Comparison of ENCODE assay signal across 17 cellular contexts in the genomic region with DNA sequence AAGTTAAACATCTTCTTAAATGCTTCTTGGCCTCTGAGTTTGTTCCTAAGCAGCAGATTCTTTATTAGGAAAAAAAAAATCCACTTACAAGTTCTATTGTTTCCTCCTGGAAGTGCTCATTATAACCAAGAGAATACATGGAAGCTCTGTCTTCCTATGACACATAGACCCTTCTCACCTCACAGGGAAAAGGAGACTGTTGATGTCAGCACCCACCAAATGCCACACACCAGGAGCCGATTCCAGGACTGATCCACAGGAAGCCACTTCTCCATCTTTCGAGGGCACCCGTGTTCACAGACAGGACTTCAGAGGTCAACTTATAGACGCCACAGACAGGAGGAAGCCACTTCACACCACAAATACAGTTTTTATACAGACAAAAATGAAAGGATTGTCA. TPM values are rescaled to one million over a fixed set of nuclear protein-coding genes. Genes with fewer than 3 reads are reported as not detected.
DNase-seq lines count a peak whose midpoint lies in the region; ATAC-seq and TF ChIP-seq lines count a peak whose summit lies in the region.
"Had no signal": no experiment of that assay in that cellular context is flagged by ENCODE, and none has a peak within 500 bp of the region (broad histone marks: within the 10 kb centered on the region; RNA-seq: fewer than 3 reads in every experiment).

No MANE protein-coding gene starts in this region.

- H2AFZ ChIP-seq in osteoblast (ENCODE audit: low read length) = no peak overlapping the region

- H3K4me1 ChIP-seq in BLaER1 (peaks cover 54% of the 10 kb centered on the region), osteoblast (ENCODE audit: insufficient read depth, low read length) (peaks cover 29% of the 10 kb centered on the region)

- peaks cover 4% of the 10 kb centered on the region for H3K36me3 Mint-ChIP-seq in endothelial cell (ENCODE audit: low read depth, unreplicated experiment)

- H3K27me3 ChIP-seq in BLaER1 = no peaks in the 10 kb centered on the region
- H3K27me3 ChIP-seq in osteoblast (ENCODE audit: insufficient read depth, low read length) = no peaks in the 10 kb centered on the region

- H4K20me1 ChIP-seq in BLaER1 (no peaks in the 10 kb centered on the region), osteoblast (ENCODE audit: insufficient read depth, low read length) (no peaks in the 10 kb centered on the region)

- TF ChIP-seq CTCF in endothelial cell (IDR thresholded peaks at IDR 0.05; ENCODE audit: unreplicated experiment) (no peak), osteoblast (IDR thresholded peaks at IDR 0.05; ENCODE audit: extremely low read depth, low read depth, low read length) (no peak)

- peak overlapping the region; percentile 74 for H3K9ac ChIP-seq in BLaER1

- H3K27ac Mint-ChIP-seq in endothelial cell (ENCODE audit: unreplicated experiment) = peak overlapping the region; percentile 77
- H3K27ac Mint-ChIP-seq: activated T-helper 17 cell treated with anti-CD3 and anti-CD28 coated beads, Interleukin-2, amount 50 U/mL, for 72 hours had no signal

- intact Hi-C loops in sciatic nerve (cut with DNase I) = no loop called here

- H3K9me3 Mint-ChIP-seq in endothelial cell (ENCODE audit: unreplicated experiment) = no peaks in the 10 kb centered on the region
- H3K9me3 Mint-ChIP-seq: activated T-helper 17 cell treated with anti-CD3 and anti-CD28 coated beads, Interleukin-2, amount 50 U/mL, for 72 hours had no signal

- H3K4me3 Mint-ChIP-seq in endothelial cell (ENCODE audit: unreplicated experiment) = peak overlapping the region; percentile 64
- H3K4me3 Mint-ChIP-seq: activated T-helper 17 cell treated with anti-CD3 and anti-CD28 coated beads, Interleukin-2, amount 50 U/mL, for 72 hours had no signal

- peaks cover 17% of the 10 kb centered on the region for H3K9me3 ChIP-seq in BLaER1
- H3K9me3 ChIP-seq in osteoblast (ENCODE audit: low read depth, low read length) = no peaks in the 10 kb centered on the region

- H3K4me3 ChIP-seq in BLaER1 = 0 out of 2 replicates have a peak overlapping the region, but pooled peaks have one; percentile 21
- no peak overlapping the region for H3K4me3 ChIP-seq in osteoblast (ENCODE audit: insufficient read depth, low read length)

- H3K79me2 ChIP-seq in osteoblast (ENCODE audit: insufficient read depth, low read length) = no peaks in the 10 kb centered on the region

- peak overlapping the region; percentile 84 for H3K4me2 ChIP-seq in BLaER1
- no peak overlapping the region for H3K4me2 ChIP-seq in osteoblast (ENCODE audit: insufficient read depth, low read length)

- H3K27ac ChIP-seq in BLaER1 (peak overlapping the region; percentile 92), osteoblast (ENCODE audit: low read depth, low read length) (peak overlapping the region; percentile 95)

- H3K4me1 Mint-ChIP-seq in endothelial cell (ENCODE audit: unreplicated experiment) = peaks cover 27% of the 10 kb centered on the region
- H3K4me1 Mint-ChIP-seq: activated T-helper 17 cell treated with anti-CD3 and anti-CD28 coated beads, Interleukin-2, amount 50 U/mL, for 72 hours had no signal

- H3K36me3 ChIP-seq in BLaER1 = no peaks in the 10 kb centered on the region
- H3K36me3 ChIP-seq in osteoblast (ENCODE audit: insufficient read depth, low read length) = no peaks in the 10 kb centered on the region

- peak; percentile 25 for DNase-seq in NCI-H69 (lab: John Stamatoyannopoulos, UW)
- no peak for DNase-seq in endothelial cell (ENCODE audit: low spot score)
- DNase-seq in osteoblast (ENCODE audit: insufficient read length, low spot score, missing footprints) = no peak
- no peak for DNase-seq in SHP77 (lab: John Stamatoyannopoulos, UW)
- DNase-seq in NCI-H526 treated with DMSO at 0.1 percent for 48 hours (lab: John Stamatoyannopoulos, UW) = no peak
- DNase-seq in NCI-H1092 treated with DMSO at 0.1 percent for 48 hours (lab: John Stamatoyannopoulos, UW) = no peak
- no peak for DNase-seq in sciatic nerve (ENCODE audit: low spot score)
- DNase-seq: HCEC 1CT; Kasumi-1; NK-92 treated with Interleukin-12 subunit alpha and Interleukin-12 subunit beta, amount 100 ng/mL, for 24 hours; stimulated activated CD4-positive, alpha-beta T cell treated with anti-CD3 and anti-CD28 coated beads, Interleukin-4, amount 100 ng/mL, for 24 hours had no signal

- no peak for ATAC-seq in sciatic nerve
- ATAC-seq: activated CD4-positive, CD25-positive, alpha-beta regulatory T cell treated with anti-CD3 and anti-CD28 coated beads, Interleukin-2, amount 50 U/mL, for 24 hours; activated T-helper 17 cell treated with anti-CD3 and anti-CD28 coated beads, Interleukin-2, amount 50 U/mL, for 72 hours had no signal

- H3K27me3 Mint-ChIP-seq in endothelial cell (ENCODE audit: unreplicated experiment) = peaks cover 4% of the 10 kb centered on the region

RNA-seq across cellular contexts. Expression of a gene that starts 13.4 kb away (rescaled TPM):
- total RNA-seq in endothelial cell (ENCODE audit: unreplicated experiment) (not detected), osteoblast (not detected in 2 replicates), sciatic nerve (not detected)
- total RNA-seq: activated T-helper 17 cell treated with anti-CD3 and anti-CD28 coated beads, Interleukin-2, amount 50 U/mL, for 72 hours; cerebellum; T-helper 2 cell treated with Interferon-gamma antibody and Interleukin-4, amounts not matched to agents 100 ng/mL and 5 ng/mL, for 36 hours had no signal

RNA-seq across cellular contexts. Expression of a gene that starts 37.4 kb away (rescaled TPM):
- total RNA-seq in endothelial cell (ENCODE audit: unreplicated experiment) = not detected
- total RNA-seq in osteoblast = 3.3 and 3.5 TPM in 2 replicates
- total RNA-seq in sciatic nerve = 6.7 TPM
- total RNA-seq: cerebellum, temporal lobe had no signal
